In the genomic region with DNA sequence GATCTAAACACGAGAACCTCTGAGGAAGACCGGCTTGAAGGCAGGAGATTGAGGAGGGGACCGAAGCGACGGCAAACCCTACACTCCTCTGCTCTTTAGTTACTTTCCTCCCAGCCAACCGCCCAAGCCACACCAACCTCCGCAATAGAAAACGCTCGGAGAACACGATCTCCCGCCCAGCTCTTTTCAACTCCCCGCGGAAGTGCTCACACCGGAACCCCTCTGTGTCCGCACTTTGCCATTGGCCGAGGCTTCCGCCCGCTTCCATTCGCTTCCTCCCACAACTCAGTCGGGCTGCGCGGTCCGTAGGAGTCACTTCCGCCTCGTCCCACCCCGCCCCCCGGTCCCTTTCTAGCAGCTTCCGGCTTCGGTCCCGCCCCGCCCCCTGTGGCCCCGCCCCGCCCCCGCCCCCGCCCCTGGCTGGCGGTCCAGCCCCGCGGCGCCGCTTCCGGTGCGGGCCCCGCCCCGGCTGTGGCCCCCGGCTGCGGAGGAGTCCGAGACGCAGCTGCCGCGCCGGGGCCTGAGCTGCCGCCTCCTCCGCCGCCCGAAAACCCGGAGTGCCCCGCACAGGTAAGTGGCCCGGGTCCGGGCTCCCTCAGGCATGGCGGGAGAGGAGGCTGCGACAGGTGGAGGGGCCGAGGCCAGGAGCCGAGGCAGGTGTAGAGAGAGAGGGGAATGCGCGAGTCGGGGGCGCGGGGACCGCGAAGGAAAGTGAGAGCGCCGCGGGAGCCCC, we compare ENCODE assay signal across 8 cellular contexts.
DNase-seq lines count a peak whose midpoint lies in the region; ATAC-seq and TF ChIP-seq lines count a peak whose summit lies in the region.

A gene with protein sequence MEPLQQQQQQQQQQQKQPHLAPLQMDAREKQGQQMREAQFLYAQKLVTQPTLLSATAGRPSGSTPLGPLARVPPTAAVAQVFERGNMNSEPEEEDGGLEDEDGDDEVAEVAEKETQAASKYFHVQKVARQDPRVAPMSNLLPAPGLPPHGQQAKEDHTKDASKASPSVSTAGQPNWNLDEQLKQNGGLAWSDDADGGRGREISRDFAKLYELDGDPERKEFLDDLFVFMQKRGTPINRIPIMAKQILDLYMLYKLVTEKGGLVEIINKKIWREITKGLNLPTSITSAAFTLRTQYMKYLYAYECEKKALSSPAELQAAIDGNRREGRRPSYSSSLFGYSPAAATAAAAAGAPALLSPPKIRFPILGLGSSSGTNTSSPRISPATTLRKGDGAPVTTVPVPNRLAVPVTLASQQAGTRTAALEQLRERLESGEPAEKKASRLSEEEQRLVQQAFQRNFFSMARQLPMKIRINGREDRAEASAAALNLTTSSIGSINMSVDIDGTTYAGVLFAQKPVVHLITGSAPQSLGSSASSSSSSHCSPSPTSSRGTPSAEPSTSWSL (plus strand): TSS at position 460 of the 733 bp plus-strand sequence. CDS start 2,717 bp downstream, outside the sequence.

- TF ChIP-seq POLR2A in GM19099 (IDR thresholded peaks at IDR 0.05; ENCODE audit: extremely low read depth, insufficient read length, low read depth): peak; percentile 95

- DNase-seq in AG20443 (ENCODE audit: low spot score) (peak; percentile 98), NCI-H446 treated with DMSO at 0.1 percent for 48 hours (lab: John Stamatoyannopoulos, UW) (peak; percentile 93), islet precursor cell (peak; percentile 99)
- DNase-seq in activated CD4-positive, CD25-positive, alpha-beta regulatory T cell treated with anti-CD3 and anti-CD28 coated beads, Interleukin-2, amount 50 U/mL, for 16 hours (ENCODE audit: low read depth, low spot score): peak; percentile 92
- DNase-seq in central memory CD4-positive, alpha-beta T cell: peak; percentile 91
- peak; percentile 93 to 96 for DNase-seq in stimulated activated CD4-positive, alpha-beta T cell treated with anti-CD3 and anti-CD28 coated beads, Interleukin-12 subunit alpha, Interleukin-12 subunit beta, amount 100 ng/mL, for 24 hours (ENCODE audit: low read depth in 2 of 2)

- peak; percentile 83 for ATAC-seq in HG03354 (IDR thresholded peaks at IDR 0.05; ENCODE audit: poor library complexity, severe bottlenecking, unreplicated experiment)

Comparison
In these comparisons a context has a peak if more than half of its experiments do, and no peak if none do; other contexts are left out.
1. Peak in every context shown above with its lines: DNase-seq and ATAC-seq.